1 cellular context compared by ENCODE assay signal in the genomic region with DNA sequence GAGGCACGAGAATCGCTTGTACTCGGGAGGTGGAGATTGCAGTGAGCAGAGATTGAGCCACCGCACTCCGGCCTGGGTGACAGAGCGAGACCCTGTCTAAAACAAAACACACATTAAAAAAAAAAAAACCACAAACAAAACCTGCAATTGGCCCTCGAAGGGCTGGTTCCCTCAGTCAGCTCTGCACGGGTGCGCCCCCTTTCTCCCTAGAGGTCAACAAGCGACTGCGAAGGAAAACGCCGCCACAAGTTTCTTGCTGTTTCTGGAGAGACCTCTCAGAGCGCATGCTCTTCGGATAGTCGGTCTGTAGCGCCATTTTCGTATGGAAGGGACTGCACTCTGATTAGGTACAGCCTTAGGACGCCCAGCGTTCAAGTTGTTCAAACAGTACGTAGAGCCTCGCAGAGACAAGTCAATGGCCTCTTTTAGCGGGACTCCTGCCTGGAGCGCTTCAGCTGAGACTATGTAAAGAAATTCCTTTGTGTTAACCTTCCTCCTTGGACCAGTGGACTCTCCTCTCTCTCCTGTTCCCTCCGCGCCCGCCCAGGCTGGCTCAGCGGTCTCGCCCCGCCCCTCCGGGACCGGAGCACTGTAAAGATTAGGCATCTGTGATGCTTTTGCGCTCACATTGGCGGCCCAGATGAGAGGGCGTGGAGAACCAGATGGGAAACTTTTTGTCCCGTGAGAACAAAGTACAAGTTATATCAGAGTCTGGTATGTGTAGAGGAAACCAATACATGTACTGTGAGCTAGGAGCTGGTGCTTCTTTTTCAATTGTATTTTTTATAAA.
A peak's percentile ranks its signal among the peaks of the same experiment; 100 is the strongest.
TF ChIP-seq lines count a peak whose summit lies in the region.

No MANE protein-coding gene starts in this region.

TF ChIP-seq in GM12878, 131 proteins besides CTCF, POLR2A, EP300 and RAD21 (continued from another document and continues in another):
- TF ChIP-seq, protein P1, sequence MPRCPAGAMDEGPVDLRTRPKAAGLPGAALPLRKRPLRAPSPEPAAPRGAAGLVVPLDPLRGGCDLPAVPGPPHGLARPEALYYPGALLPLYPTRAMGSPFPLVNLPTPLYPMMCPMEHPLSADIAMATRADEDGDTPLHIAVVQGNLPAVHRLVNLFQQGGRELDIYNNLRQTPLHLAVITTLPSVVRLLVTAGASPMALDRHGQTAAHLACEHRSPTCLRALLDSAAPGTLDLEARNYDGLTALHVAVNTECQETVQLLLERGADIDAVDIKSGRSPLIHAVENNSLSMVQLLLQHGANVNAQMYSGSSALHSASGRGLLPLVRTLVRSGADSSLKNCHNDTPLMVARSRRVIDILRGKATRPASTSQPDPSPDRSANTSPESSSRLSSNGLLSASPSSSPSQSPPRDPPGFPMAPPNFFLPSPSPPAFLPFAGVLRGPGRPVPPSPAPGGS (IDR thresholded peaks at IDR 0.05; ENCODE audit: borderline replicate concordance, insufficient read depth, low read depth, low read length, poor library complexity, severe bottlenecking), result peak; percentile 26
- TF ChIP-seq MEF2A (IDR thresholded peaks at IDR 0.05; ENCODE audit: insufficient read depth, low read depth, low read length), result no peak
- TF ChIP-seq POU2F2 (IDR thresholded peaks at IDR 0.05; ENCODE audit: borderline replicate concordance, low read depth, low read length), result peak; percentile 6; the same call in 1 of the 3 replicates
- TF ChIP-seq MXI1 (IDR thresholded peaks at IDR 0.05; ENCODE audit: low read depth, low read length), result peak; percentile 41; the same call in 1 of the 2 replicates
- no peak for TF ChIP-seq HDAC2 (IDR thresholded peaks at IDR 0.05)
- peak; percentile 42; the same call in 1 of the 2 replicates for TF ChIP-seq TBL1XR1 (IDR thresholded peaks at IDR 0.05; ENCODE audit: low read depth, low read length)
- TF ChIP-seq, protein P2, sequence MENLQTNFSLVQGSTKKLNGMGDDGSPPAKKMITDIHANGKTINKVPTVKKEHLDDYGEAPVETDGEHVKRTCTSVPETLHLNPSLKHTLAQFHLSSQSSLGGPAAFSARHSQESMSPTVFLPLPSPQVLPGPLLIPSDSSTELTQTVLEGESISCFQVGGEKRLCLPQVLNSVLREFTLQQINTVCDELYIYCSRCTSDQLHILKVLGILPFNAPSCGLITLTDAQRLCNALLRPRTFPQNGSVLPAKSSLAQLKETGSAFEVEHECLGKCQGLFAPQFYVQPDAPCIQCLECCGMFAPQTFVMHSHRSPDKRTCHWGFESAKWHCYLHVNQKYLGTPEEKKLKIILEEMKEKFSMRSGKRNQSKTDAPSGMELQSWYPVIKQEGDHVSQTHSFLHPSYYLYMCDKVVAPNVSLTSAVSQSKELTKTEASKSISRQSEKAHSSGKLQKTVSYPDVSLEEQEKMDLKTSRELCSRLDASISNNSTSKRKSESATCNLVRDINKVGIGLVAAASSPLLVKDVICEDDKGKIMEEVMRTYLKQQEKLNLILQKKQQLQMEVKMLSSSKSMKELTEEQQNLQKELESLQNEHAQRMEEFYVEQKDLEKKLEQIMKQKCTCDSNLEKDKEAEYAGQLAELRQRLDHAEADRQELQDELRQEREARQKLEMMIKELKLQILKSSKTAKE (IDR thresholded peaks at IDR 0.05; ENCODE audit: low read depth, poor library complexity, severe bottlenecking), result no peak
- TF ChIP-seq ASH2L (IDR thresholded peaks at IDR 0.05; ENCODE audit: borderline replicate concordance, low read depth), result no peak; the same call in 1 of the 2 replicates
- TF ChIP-seq, protein P3, sequence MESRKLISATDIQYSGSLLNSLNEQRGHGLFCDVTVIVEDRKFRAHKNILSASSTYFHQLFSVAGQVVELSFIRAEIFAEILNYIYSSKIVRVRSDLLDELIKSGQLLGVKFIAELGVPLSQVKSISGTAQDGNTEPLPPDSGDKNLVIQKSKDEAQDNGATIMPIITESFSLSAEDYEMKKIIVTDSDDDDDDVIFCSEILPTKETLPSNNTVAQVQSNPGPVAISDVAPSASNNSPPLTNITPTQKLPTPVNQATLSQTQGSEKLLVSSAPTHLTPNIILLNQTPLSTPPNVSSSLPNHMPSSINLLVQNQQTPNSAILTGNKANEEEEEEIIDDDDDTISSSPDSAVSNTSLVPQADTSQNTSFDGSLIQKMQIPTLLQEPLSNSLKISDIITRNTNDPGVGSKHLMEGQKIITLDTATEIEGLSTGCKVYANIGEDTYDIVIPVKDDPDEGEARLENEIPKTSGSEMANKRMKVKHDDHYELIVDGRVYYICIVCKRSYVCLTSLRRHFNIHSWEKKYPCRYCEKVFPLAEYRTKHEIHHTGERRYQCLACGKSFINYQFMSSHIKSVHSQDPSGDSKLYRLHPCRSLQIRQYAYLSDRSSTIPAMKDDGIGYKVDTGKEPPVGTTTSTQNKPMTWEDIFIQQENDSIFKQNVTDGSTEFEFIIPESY (IDR thresholded peaks at IDR 0.05), result no peak
- no peak for TF ChIP-seq RBBP5 (conservative IDR thresholded peaks at IDR 0.05)
- TF ChIP-seq NR2F1 (conservative IDR thresholded peaks at IDR 0.05), result peak; percentile 33; the same call in 1 of the 2 replicates
- no peak for TF ChIP-seq ZNF207 (IDR thresholded peaks at IDR 0.05; ENCODE audit: borderline replicate concordance)
- TF ChIP-seq BMI1 (IDR thresholded peaks at IDR 0.05; ENCODE audit: borderline replicate concordance), result no peak
- TF ChIP-seq BHLHE40 (IDR thresholded peaks at IDR 0.05; ENCODE audit: borderline replicate concordance in 1 of 2, low read depth in 2 of 2, low read length in 1 of 2), result peak in 1 of 2 experiments; percentile 53; a peak in 1 of 4 replicates
- no peak for TF ChIP-seq SPI1 (IDR thresholded peaks at IDR 0.05; ENCODE audit: borderline replicate concordance, insufficient read depth, low read depth, low read length)
- TF ChIP-seq, protein P4, sequence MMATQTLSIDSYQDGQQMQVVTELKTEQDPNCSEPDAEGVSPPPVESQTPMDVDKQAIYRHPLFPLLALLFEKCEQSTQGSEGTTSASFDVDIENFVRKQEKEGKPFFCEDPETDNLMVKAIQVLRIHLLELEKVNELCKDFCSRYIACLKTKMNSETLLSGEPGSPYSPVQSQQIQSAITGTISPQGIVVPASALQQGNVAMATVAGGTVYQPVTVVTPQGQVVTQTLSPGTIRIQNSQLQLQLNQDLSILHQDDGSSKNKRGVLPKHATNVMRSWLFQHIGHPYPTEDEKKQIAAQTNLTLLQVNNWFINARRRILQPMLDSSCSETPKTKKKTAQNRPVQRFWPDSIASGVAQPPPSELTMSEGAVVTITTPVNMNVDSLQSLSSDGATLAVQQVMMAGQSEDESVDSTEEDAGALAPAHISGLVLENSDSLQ (IDR thresholded peaks at IDR 0.05), result no peak
- TF ChIP-seq LARP7 (IDR thresholded peaks at IDR 0.05), result no peak
- peak; percentile 37 for TF ChIP-seq EED (IDR thresholded peaks at IDR 0.05; ENCODE audit: low read depth)
- peak; percentile 81 for TF ChIP-seq SIN3A (IDR thresholded peaks at IDR 0.05; ENCODE audit: low read depth, low read length)
- no peak for TF ChIP-seq ZNF622 (IDR thresholded peaks at IDR 0.05)
- TF ChIP-seq MYB (IDR thresholded peaks at IDR 0.05; ENCODE audit: borderline replicate concordance, low read depth, low read length), result no peak
- no peak for TF ChIP-seq NR2C1 (IDR thresholded peaks at IDR 0.05)
- TF ChIP-seq TAF1 (IDR thresholded peaks at IDR 0.05; ENCODE audit: borderline replicate concordance, low read depth, low read length), result 0 out of 2 replicates have a peak, but pooled peaks have one; percentile 10
- TF ChIP-seq, protein P5, sequence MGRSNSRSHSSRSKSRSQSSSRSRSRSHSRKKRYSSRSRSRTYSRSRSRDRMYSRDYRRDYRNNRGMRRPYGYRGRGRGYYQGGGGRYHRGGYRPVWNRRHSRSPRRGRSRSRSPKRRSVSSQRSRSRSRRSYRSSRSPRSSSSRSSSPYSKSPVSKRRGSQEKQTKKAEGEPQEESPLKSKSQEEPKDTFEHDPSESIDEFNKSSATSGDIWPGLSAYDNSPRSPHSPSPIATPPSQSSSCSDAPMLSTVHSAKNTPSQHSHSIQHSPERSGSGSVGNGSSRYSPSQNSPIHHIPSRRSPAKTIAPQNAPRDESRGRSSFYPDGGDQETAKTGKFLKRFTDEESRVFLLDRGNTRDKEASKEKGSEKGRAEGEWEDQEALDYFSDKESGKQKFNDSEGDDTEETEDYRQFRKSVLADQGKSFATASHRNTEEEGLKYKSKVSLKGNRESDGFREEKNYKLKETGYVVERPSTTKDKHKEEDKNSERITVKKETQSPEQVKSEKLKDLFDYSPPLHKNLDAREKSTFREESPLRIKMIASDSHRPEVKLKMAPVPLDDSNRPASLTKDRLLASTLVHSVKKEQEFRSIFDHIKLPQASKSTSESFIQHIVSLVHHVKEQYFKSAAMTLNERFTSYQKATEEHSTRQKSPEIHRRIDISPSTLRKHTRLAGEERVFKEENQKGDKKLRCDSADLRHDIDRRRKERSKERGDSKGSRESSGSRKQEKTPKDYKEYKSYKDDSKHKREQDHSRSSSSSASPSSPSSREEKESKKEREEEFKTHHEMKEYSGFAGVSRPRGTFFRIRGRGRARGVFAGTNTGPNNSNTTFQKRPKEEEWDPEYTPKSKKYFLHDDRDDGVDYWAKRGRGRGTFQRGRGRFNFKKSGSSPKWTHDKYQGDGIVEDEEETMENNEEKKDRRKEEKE (IDR thresholded peaks at IDR 0.05), result no peak
- TF ChIP-seq RB1 (IDR thresholded peaks at IDR 0.05; ENCODE audit: borderline replicate concordance), result no peak
- TF ChIP-seq POLR2AphosphoS2 (IDR thresholded peaks at IDR 0.05; ENCODE audit: low read depth, low read length), result peak; percentile 54; the same call in 1 of the 2 replicates
- peak; percentile 50; the same call in 1 of the 2 replicates for TF ChIP-seq ZNF384 (IDR thresholded peaks at IDR 0.05; ENCODE audit: borderline replicate concordance, low read depth, low read length)
- no peak for TF ChIP-seq RAD51 (IDR thresholded peaks at IDR 0.05)
- TF ChIP-seq MTA3 (IDR thresholded peaks at IDR 0.05; ENCODE audit: borderline replicate concordance, low read length), result peak; percentile 80; the same call in 1 of the 2 replicates
- TF ChIP-seq, protein P6, sequence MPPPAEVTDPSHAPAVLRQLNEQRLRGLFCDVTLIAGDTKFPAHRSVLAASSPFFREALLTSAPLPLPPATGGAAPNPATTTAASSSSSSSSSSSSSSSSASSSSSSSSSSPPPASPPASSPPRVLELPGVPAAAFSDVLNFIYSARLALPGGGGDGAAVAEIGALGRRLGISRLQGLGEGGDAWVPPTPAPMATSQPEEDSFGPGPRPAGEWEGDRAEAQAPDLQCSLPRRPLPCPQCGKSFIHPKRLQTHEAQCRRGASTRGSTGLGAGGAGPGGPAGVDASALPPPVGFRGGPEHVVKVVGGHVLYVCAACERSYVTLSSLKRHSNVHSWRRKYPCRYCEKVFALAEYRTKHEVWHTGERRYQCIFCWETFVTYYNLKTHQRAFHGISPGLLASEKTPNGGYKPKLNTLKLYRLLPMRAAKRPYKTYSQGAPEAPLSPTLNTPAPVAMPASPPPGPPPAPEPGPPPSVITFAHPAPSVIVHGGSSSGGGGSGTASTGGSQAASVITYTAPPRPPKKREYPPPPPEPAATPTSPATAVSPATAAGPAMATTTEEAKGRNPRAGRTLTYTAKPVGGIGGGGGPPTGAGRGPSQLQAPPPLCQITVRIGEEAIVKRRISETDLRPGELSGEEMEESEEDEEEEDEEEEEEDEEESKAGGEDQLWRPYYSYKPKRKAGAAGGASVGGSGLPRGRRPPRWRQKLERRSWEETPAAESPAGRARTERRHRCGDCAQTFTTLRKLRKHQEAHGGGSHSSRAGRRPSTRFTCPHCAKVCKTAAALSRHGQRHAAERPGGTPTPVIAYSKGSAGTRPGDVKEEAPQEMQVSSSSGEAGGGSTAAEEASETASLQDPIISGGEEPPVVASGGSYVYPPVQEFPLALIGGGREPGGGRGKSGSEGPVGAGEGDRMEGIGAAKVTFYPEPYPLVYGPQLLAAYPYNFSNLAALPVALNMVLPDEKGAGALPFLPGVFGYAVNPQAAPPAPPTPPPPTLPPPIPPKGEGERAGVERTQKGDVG (CRISPR knock-in tag; IDR thresholded peaks at IDR 0.05), result no peak
- no peak for TF ChIP-seq MEF2B (IDR thresholded peaks at IDR 0.05; ENCODE audit: partially characterized antibody, poor library complexity, severe bottlenecking)
- no peak; the same call in 1 of the 2 replicates for TF ChIP-seq SMC3 (IDR thresholded peaks at IDR 0.05; ENCODE audit: borderline replicate concordance, low read length)
- TF ChIP-seq SP1 (IDR thresholded peaks at IDR 0.05; ENCODE audit: low read depth, low read length), result no peak
- TF ChIP-seq SREBF1 (IDR thresholded peaks at IDR 0.05; ENCODE audit: low read length), result no peak
- peak in 1 of 2 experiments; percentile 39; a peak in 2 of 4 replicates for TF ChIP-seq IKZF2 (IDR thresholded peaks at IDR 0.05)
- TF ChIP-seq, protein P7, sequence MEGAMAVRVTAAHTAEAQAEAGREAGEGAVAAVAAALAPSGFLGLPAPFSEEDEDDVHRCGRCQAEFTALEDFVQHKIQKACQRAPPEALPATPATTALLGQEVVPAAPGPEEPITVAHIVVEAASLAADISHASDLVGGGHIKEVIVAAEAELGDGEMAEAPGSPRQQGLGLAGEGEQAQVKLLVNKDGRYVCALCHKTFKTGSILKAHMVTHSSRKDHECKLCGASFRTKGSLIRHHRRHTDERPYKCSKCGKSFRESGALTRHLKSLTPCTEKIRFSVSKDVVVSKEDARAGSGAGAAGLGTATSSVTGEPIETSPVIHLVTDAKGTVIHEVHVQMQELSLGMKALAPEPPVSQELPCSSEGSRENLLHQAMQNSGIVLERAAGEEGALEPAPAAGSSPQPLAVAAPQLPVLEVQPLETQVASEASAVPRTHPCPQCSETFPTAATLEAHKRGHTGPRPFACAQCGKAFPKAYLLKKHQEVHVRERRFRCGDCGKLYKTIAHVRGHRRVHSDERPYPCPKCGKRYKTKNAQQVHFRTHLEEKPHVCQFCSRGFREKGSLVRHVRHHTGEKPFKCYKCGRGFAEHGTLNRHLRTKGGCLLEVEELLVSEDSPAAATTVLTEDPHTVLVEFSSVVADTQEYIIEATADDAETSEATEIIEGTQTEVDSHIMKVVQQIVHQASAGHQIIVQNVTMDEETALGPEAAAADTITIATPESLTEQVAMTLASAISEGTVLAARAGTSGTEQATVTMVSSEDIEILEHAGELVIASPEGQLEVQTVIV (IDR thresholded peaks at IDR 0.05; ENCODE audit: borderline replicate concordance, partially characterized antibody), result no peak
- TF ChIP-seq KLF5 (IDR thresholded peaks at IDR 0.05; ENCODE audit: partially characterized antibody), result no peak
- no peak for TF ChIP-seq BACH1 (IDR thresholded peaks at IDR 0.05; ENCODE audit: borderline replicate concordance)
- TF ChIP-seq NBN (IDR thresholded peaks at IDR 0.05), result peak; percentile 34; the same call in 1 of the 2 replicates
- TF ChIP-seq EZH2 (IDR thresholded peaks at IDR 0.05; ENCODE audit: borderline replicate concordance, control insufficient read depth, low read depth, low read length), result no peak
- TF ChIP-seq, protein P8, sequence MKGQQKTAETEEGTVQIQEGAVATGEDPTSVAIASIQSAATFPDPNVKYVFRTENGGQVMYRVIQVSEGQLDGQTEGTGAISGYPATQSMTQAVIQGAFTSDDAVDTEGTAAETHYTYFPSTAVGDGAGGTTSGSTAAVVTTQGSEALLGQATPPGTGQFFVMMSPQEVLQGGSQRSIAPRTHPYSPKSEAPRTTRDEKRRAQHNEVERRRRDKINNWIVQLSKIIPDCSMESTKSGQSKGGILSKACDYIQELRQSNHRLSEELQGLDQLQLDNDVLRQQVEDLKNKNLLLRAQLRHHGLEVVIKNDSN (IDR thresholded peaks at IDR 0.05; ENCODE audit: borderline replicate concordance, extremely low read length, insufficient read depth, low read depth, low read length), result no peak
